In genomic region chrX:51461053-51462050, GRCh38 we compare ENCODE assay signal across 8 cellular contexts. TPM values are rescaled to one million over a fixed set of nuclear protein-coding genes. Genes with fewer than 3 reads are reported as not detected.
DNase-seq lines count a peak whose midpoint lies in the region; ATAC-seq, FAIRE-seq and TF ChIP-seq lines count a peak whose summit lies in the region.

No MANE protein-coding gene starts in this region.

- TF ChIP-seq POLR2A in NB4 (IDR thresholded peaks at IDR 0.05; ENCODE audit: extremely low read depth, insufficient read length), result no peak
- no peak for TF ChIP-seq POLR2A in body of pancreas (IDR thresholded peaks at IDR 0.05)
- TF ChIP-seq POLR2A in right lobe of liver (IDR thresholded peaks at IDR 0.05), result no peak

- TF ChIP-seq CTCF in NB4 (IDR thresholded peaks at IDR 0.05; ENCODE audit: low read depth, low read length), result peak; percentile 44
- peak; percentile 40 to 65 (median 59) for TF ChIP-seq CTCF in body of pancreas (IDR thresholded peaks at IDR 0.05)
- TF ChIP-seq CTCF in right lobe of liver (IDR thresholded peaks at IDR 0.05), result peak; percentile 59 to 96 (median 92)

- H3K4me3 ChIP-seq in NB4 (ENCODE audit: low read depth, low read length), result no peak overlapping the region
- H3K4me3 ChIP-seq in body of pancreas, result no peak overlapping the region
- no peak overlapping the region for H3K4me3 ChIP-seq in right lobe of liver

- WGBS in body of pancreas, 2 donors, result 40 to 43% methylated on average over 14 to 15 of the region's 15 CpGs
- WGBS in right lobe of liver (ENCODE audit: insufficient coverage, low coverage, low lambda C conversion rate, missing lambda C conversion rate), result 24% methylated on average over 11 of the region's 15 CpGs

- H3K27me3 ChIP-seq in body of pancreas (no peaks in the 10 kb centered on the region), right lobe of liver (peaks cover 0 to 9% of the 10 kb centered on the region in 2 donors)

- peak; percentile 13 for DNase-seq in AG08396 (ENCODE audit: low spot score)
- DNase-seq in NB4 (ENCODE audit: low read depth), result peak; percentile 45
- DNase-seq in body of pancreas, result peak in 1 of 4 donors; percentile 2
- DNase-seq in right lobe of liver, result no peak
- DNase-seq in HuH-7.5 (ENCODE audit: low spot score), result no peak
- DNase-seq in stimulated activated CD4-positive, alpha-beta T cell treated with anti-CD3 and anti-CD28 coated beads, Interleukin-1b, Interleukin-23, amount 100 ng/mL, for 48 hours, result no peak

- peak; percentile 77 for FAIRE-seq in G401.6 (lab: Jason Lieb, UNC)

- ATAC-seq in body of pancreas (no peak), right lobe of liver (peak in 3 of 4 donors; percentile 39 to 59 (median 49)), HG02884 (IDR thresholded peaks at IDR 0.05; ENCODE audit: unreplicated experiment) (no peak)

- intact Hi-C loops in body of pancreas (cut with DNase I), result no loop called here
- intact Hi-C loops in right lobe of liver (cut with DNase I), result no loop called here

- H3K36me3 ChIP-seq in body of pancreas (replicated peaks in 1 of 2; ENCODE audit: insufficient read depth in 1 of 2, low read depth in 2 of 2), result no peaks in the 10 kb centered on the region
- no peaks in the 10 kb centered on the region for H3K36me3 ChIP-seq in right lobe of liver

- H3K9me3 ChIP-seq in body of pancreas (no peaks in the 10 kb centered on the region), right lobe of liver (no peaks in the 10 kb centered on the region)

- H3K4me1 ChIP-seq in body of pancreas, result no peaks in the 10 kb centered on the region
- H3K4me1 ChIP-seq in right lobe of liver, result no peaks in the 10 kb centered on the region

- H3K27ac ChIP-seq in body of pancreas (no peak overlapping the region), right lobe of liver (no peak overlapping the region)

RNA-seq across cellular contexts. Expression of gene NUDT11, which starts 35.0 kb away (rescaled TPM):
- 1 to 10 TPM; 2.0 to 2.1 TPM for total RNA-seq in body of pancreas
- total RNA-seq in right lobe of liver, result not detected

Comparison
In these comparisons a context has a peak if more than half of its experiments do, and no peak if none do; other contexts are left out.
1. DNase-seq: peak in AG08396 (single experiment) and NB4 (single experiment); none in right lobe of liver (0 of 3), HuH-7.5 (single experiment) and stimulated activated CD4-positive, alpha-beta T cell treated with anti-CD3 and anti-CD28 coated beads, Interleukin-1b, Interleukin-23, amount 100 ng/mL, for 48 hours (single experiment).
2. ATAC-seq: peak in right lobe of liver (3 of 4); none in body of pancreas (single experiment) and HG02884 (single experiment).
3. Peak in every context shown above with its lines, with median percentiles within 50 percentile points of each other: CTCF ChIP-seq.